ENCODE assay signal across 1 cellular context in genomic region chr9:112002847-112003457, GRCh38.
TF ChIP-seq lines count a peak whose summit lies in the region.

No MANE protein-coding gene starts in this region.

TF ChIP-seq in K562, 482 proteins besides CTCF, POLR2A, EP300 and RAD21 (continued from another document and continues in another):
- TF ChIP-seq ZHX1 (conservative IDR thresholded peaks at IDR 0.05; ENCODE audit: low read length) (no peak), IFI16 (CRISPR knock-in tag; IDR thresholded peaks at IDR 0.05) (no peak), KLF6 (CRISPR knock-in tag; IDR thresholded peaks at IDR 0.05; ENCODE audit: borderline replicate concordance) (no peak), SETDB1 (IDR thresholded peaks at IDR 0.05; ENCODE audit: low read length) (no peak), TOE1 (IDR thresholded peaks at IDR 0.05; ENCODE audit: borderline replicate concordance) (peak; percentile 57; the same call in 1 of the 2 replicates), TOE1 (CRISPR knock-in tag; IDR thresholded peaks at IDR 0.05; ENCODE audit: borderline replicate concordance, low read depth) (no peak), RCOR1 (IDR thresholded peaks at IDR 0.05; ENCODE audit: borderline replicate concordance in 1 of 2, low read depth in 2 of 2, low read length in 2 of 2) (no peak), BHLHE40 (IDR thresholded peaks at IDR 0.05; ENCODE audit: low read length) (peak; percentile 20; the same call in 1 of the 2 replicates), HDGF (IDR thresholded peaks at IDR 0.05) (no peak), ZSCAN32 (CRISPR knock-in tag; IDR thresholded peaks at IDR 0.05) (no peak), SMAD1 (IDR thresholded peaks at IDR 0.05; ENCODE audit: low read depth, low read length, partially characterized antibody) (no peak), KDM1A (IDR thresholded peaks at IDR 0.05) (0 out of 4 replicates have a peak, but pooled peaks of 1 of the 2 experiments have one; percentile 10), RAD51 (IDR thresholded peaks at IDR 0.05; ENCODE audit: borderline replicate concordance, low read depth) (0 out of 2 replicates have a peak, but pooled peaks have one; percentile 27), MBD1 (CRISPR knock-in tag; IDR thresholded peaks at IDR 0.05) (no peak), CBFA2T3 (IDR thresholded peaks at IDR 0.05) (peak; percentile 54; the same call in 1 of the 2 replicates), TRIM25 (IDR thresholded peaks at IDR 0.05; ENCODE audit: borderline replicate concordance) (no peak), JUNB (CRISPR knock-in tag; conservative IDR thresholded peaks at IDR 0.05) (no peak), SIN3A (IDR thresholded peaks at IDR 0.05; ENCODE audit: borderline replicate concordance in 2 of 2, control insufficient read depth in 1 of 2, low read depth in 2 of 2, low read length in 2 of 2) (no peak), ATF3 (IDR thresholded peaks at IDR 0.05) (peak; percentile 64), ATF3 (CRISPR knock-in tag; conservative IDR thresholded peaks at IDR 0.05) (no peak), ZNF324 (CRISPR knock-in tag; IDR thresholded peaks at IDR 0.05) (no peak), VEZF1 (CRISPR knock-in tag; IDR thresholded peaks at IDR 0.05) (no peak), FOSL1 (tag; conservative IDR thresholded peaks at IDR 0.05) (0 out of 2 replicates have a peak, but pooled peaks have one; percentile 20), U2AF2 (optimal IDR thresholded peaks at IDR 0.05; ENCODE audit: low read depth, low read length) (no peak), ELF2 (CRISPR knock-in tag; IDR thresholded peaks at IDR 0.05) (no peak), ETV6 (IDR thresholded peaks at IDR 0.05; ENCODE audit: borderline replicate concordance in 1 of 2, low read depth in 2 of 2, low read length in 1 of 2) (no peak), ETV6 (CRISPR knock-in tag; IDR thresholded peaks at IDR 0.05; ENCODE audit: borderline replicate concordance) (no peak), ZNF507 (tag; conservative IDR thresholded peaks at IDR 0.05) (no peak), SRSF7 (optimal IDR thresholded peaks at IDR 0.05; ENCODE audit: low read depth, low read length) (no peak), ARID1B (IDR thresholded peaks at IDR 0.05) (0 out of 2 replicates have a peak, but pooled peaks have one; percentile 25), ZFP1 (CRISPR knock-in tag; IDR thresholded peaks at IDR 0.05) (no peak), THAP7 (CRISPR knock-in tag; IDR thresholded peaks at IDR 0.05) (no peak), ZNF280B (CRISPR knock-in tag; IDR thresholded peaks at IDR 0.05) (no peak), ZNF699 (CRISPR knock-in tag; IDR thresholded peaks at IDR 0.05; ENCODE audit: insufficient replicate concordance) (no peak)
- TF ChIP-seq, protein P1, sequence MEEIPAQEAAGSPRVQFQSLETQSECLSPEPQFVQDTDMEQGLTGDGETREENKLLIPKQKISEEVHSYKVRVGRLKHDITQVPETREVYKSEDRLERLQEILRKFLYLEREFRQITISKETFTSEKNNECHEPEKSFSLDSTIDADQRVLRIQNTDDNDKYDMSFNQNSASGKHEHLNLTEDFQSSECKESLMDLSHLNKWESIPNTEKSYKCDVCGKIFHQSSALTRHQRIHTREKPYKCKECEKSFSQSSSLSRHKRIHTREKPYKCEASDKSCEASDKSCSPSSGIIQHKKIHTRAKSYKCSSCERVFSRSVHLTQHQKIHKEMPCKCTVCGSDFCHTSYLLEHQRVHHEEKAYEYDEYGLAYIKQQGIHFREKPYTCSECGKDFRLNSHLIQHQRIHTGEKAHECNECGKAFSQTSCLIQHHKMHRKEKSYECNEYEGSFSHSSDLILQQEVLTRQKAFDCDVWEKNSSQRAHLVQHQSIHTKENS (CRISPR knock-in tag; IDR thresholded peaks at IDR 0.05), result no peak
- TF ChIP-seq, protein P2, sequence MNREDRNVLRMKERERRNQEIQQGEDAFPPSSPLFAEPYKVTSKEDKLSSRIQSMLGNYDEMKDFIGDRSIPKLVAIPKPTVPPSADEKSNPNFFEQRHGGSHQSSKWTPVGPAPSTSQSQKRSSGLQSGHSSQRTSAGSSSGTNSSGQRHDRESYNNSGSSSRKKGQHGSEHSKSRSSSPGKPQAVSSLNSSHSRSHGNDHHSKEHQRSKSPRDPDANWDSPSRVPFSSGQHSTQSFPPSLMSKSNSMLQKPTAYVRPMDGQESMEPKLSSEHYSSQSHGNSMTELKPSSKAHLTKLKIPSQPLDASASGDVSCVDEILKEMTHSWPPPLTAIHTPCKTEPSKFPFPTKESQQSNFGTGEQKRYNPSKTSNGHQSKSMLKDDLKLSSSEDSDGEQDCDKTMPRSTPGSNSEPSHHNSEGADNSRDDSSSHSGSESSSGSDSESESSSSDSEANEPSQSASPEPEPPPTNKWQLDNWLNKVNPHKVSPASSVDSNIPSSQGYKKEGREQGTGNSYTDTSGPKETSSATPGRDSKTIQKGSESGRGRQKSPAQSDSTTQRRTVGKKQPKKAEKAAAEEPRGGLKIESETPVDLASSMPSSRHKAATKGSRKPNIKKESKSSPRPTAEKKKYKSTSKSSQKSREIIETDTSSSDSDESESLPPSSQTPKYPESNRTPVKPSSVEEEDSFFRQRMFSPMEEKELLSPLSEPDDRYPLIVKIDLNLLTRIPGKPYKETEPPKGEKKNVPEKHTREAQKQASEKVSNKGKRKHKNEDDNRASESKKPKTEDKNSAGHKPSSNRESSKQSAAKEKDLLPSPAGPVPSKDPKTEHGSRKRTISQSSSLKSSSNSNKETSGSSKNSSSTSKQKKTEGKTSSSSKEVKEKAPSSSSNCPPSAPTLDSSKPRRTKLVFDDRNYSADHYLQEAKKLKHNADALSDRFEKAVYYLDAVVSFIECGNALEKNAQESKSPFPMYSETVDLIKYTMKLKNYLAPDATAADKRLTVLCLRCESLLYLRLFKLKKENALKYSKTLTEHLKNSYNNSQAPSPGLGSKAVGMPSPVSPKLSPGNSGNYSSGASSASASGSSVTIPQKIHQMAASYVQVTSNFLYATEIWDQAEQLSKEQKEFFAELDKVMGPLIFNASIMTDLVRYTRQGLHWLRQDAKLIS (CRISPR knock-in tag; IDR thresholded peaks at IDR 0.05), result no peak
- TF ChIP-seq, protein P3, sequence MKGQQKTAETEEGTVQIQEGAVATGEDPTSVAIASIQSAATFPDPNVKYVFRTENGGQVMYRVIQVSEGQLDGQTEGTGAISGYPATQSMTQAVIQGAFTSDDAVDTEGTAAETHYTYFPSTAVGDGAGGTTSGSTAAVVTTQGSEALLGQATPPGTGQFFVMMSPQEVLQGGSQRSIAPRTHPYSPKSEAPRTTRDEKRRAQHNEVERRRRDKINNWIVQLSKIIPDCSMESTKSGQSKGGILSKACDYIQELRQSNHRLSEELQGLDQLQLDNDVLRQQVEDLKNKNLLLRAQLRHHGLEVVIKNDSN (CRISPR knock-in tag; IDR thresholded peaks at IDR 0.05), result peak; percentile 38
